11 cellular contexts compared by ENCODE assay signal in the genomic region with DNA sequence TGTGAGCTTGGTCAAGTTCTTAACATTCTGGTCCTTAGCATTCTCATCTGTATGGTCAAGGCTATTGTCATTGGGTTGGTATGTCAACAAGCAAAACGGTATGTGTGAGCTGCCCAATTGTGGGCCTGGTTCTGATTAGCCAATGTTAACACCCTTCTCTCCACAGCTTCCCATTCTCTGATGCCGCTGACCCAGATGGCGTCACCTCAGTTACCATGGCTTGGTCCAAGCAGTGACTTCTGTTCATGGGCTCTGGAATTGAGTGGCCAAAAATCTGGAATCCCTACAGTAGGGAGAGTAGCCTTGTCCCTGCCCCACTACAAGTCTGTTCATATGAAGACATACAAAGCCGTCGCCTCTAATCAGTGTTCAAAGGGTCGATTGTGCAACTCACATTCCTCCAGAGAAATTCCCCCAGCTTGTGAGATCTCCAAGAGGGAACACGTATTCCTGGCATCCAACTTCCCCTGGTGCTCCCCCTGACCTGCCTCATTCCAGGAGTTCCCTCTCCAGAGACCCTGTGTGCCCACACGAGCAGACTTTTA. TPM values are rescaled to one million over a fixed set of nuclear protein-coding genes. Genes with fewer than 3 reads are reported as not detected.
A peak's percentile ranks its signal among the peaks of the same experiment; 100 is the strongest.
DNase-seq lines count a peak whose midpoint lies in the region; TF ChIP-seq lines count a peak whose summit lies in the region.
"Had no signal": no experiment of that assay in that cellular context is flagged by ENCODE, and none has a peak within 500 bp of the region (broad histone marks: within the 10 kb centered on the region; RNA-seq: fewer than 3 reads in every experiment).

No MANE protein-coding gene starts in this region.

- 65% methylated on average over 7 of the region's 8 CpGs for WGBS in mesenchymal stem cell

- no peak overlapping the region for H3K14ac ChIP-seq in mesenchymal stem cell (ENCODE audit: low read length in 2 of 2)

- TF ChIP-seq CTCF in epithelial cell of esophagus (IDR thresholded peaks at IDR 0.05; ENCODE audit: insufficient read depth, low read depth, low read length, missing control alignments) (no peak), uterus (IDR thresholded peaks at IDR 0.05) (no peak)

- peaks cover 0 to 12% of the 10 kb centered on the region in 2 experiments for H3K27me3 ChIP-seq in mesenchymal stem cell (ENCODE audit: control insufficient read depth in 1 of 2, insufficient read depth in 1 of 2, low read length in 2 of 2)
- H3K27me3 ChIP-seq in uterus, result no peaks in the 10 kb centered on the region

- H2BK12ac ChIP-seq in mesenchymal stem cell (ENCODE audit: low read length in 2 of 2), result no peak overlapping the region

- TF ChIP-seq POLR2A in uterus (IDR thresholded peaks at IDR 0.05), result no peak

- DNase-seq in LHCN-M2 (ENCODE audit: low read depth), result peak; percentile 21
- DNase-seq in epithelial cell of esophagus (ENCODE audit: low read depth), result peak; percentile 77
- peak; percentile 77 for DNase-seq in mesenchymal stem cell
- peak; percentile 34 to 53 for DNase-seq in uterus
- no peak for DNase-seq in HT-29 (ENCODE audit: low spot score)
- DNase-seq in NCI-H524 (lab: John Stamatoyannopoulos, UW), result no peak
- no peak for DNase-seq in NCI-H1417 treated with DMSO at 0.1 percent for 48 hours (lab: John Stamatoyannopoulos, UW)
- DNase-seq: dermis blood vessel endothelial cell, DMS79, NCI-H345 had no signal

- H3K4ac ChIP-seq in mesenchymal stem cell (ENCODE audit: low read depth in 1 of 2, low read length in 2 of 2), result no peak overlapping the region

- H2BK15ac ChIP-seq in mesenchymal stem cell (ENCODE audit: low read depth, poor library complexity, severe bottlenecking), result no peak overlapping the region

- H2AK5ac ChIP-seq in mesenchymal stem cell (ENCODE audit: low read length, severe bottlenecking), result no peak overlapping the region

- H3K23ac ChIP-seq in mesenchymal stem cell (ENCODE audit: low read length in 2 of 2), result no peak overlapping the region

- H3K79me1 ChIP-seq in mesenchymal stem cell (replicated peaks; ENCODE audit: low read length, poor library complexity, severe bottlenecking), result no peaks in the 10 kb centered on the region

- no peak overlapping the region for H2BK120ac ChIP-seq in mesenchymal stem cell (ENCODE audit: low read depth, low read length)

- H3K4me1 ChIP-seq in mesenchymal stem cell (ENCODE audit: control insufficient read depth, insufficient read depth, low read depth, low read length), result peaks cover 6% of the 10 kb centered on the region
- H3K4me1 ChIP-seq in uterus, result no peaks in the 10 kb centered on the region

- peaks cover 12% of the 10 kb centered on the region for H3K9me3 ChIP-seq in mesenchymal stem cell (ENCODE audit: control insufficient read depth, low read length)
- no peaks in the 10 kb centered on the region for H3K9me3 ChIP-seq in uterus

- no peak overlapping the region for H2AFZ ChIP-seq in mesenchymal stem cell (ENCODE audit: low read depth, low read length)

- no peak overlapping the region for H3K4me2 ChIP-seq in mesenchymal stem cell (ENCODE audit: low read length, poor library complexity, severe bottlenecking)

- intact Hi-C loops in uterus (cut with DNase I; ENCODE audit: low total_unique reads), result no loop called here

- H3K4me3 ChIP-seq in epithelial cell of esophagus (ENCODE audit: low read length), result no peak overlapping the region
- H3K4me3 ChIP-seq in mesenchymal stem cell (ENCODE audit: insufficient read depth in 1 of 2, low read depth in 1 of 2, low read length in 2 of 2), result no peak overlapping the region
- no peak overlapping the region for H3K4me3 ChIP-seq in uterus

- H3K36me3 ChIP-seq in mesenchymal stem cell (ENCODE audit: control insufficient read depth in 1 of 2, insufficient read depth in 2 of 2, low read depth in 1 of 2, low read length in 2 of 2) (peaks cover 20 to 36% of the 10 kb centered on the region in 2 experiments), uterus (no peaks in the 10 kb centered on the region)

- H3K27ac ChIP-seq in mesenchymal stem cell (ENCODE audit: low read length, poor library complexity, severe bottlenecking) (no peak overlapping the region), uterus (peak overlapping the region; percentile 16 to 43)

- H3K18ac ChIP-seq in mesenchymal stem cell (ENCODE audit: low read depth in 1 of 2, low read length in 2 of 2), result no peak overlapping the region

- H4K8ac ChIP-seq in mesenchymal stem cell (ENCODE audit: low read length), result no peak overlapping the region

- H3K9ac ChIP-seq in mesenchymal stem cell (ENCODE audit: low read length), result no peak overlapping the region

- no peak overlapping the region for H4K91ac ChIP-seq in mesenchymal stem cell (ENCODE audit: low read length)

- no peak overlapping the region for H2BK5ac ChIP-seq in mesenchymal stem cell (ENCODE audit: low read depth, low read length, poor library complexity, severe bottlenecking)

RNA-seq across cellular contexts. Expression of gene TMEM98, which starts 15.8 kb away (rescaled TPM):
- total RNA-seq in LHCN-M2 (2014; rRNA removed), result 208 and 214 TPM in 2 replicates
- polyA plus RNA-seq in LHCN-M2 (2012), result 139 TPM
- 51.4 TPM for polyA plus RNA-seq in mesenchymal stem cell (2013, experiment 1 of 2)
- polyA plus RNA-seq in mesenchymal stem cell (2013, experiment 2 of 2), result 53.0 TPM
- 100 to 1,000 TPM in 2 of 4 donors, 10 to 100 TPM in 2; 87.8 to 176 (median 130) TPM for total RNA-seq in uterus
- 0.03 TPM in 1 of 2 replicates, not detected in the other for total RNA-seq in HT-29 (2014; rRNA removed; shearing (Covaris generic))

RNA-seq across cellular contexts. Expression of gene SPACA3, which starts 47.9 kb away (rescaled TPM):
- total RNA-seq in LHCN-M2 (2014; rRNA removed) (0.32 and 1.5 TPM in 2 replicates), uterus (not detected)
- 0.45 TPM for polyA plus RNA-seq in LHCN-M2 (2012)
- not detected for polyA plus RNA-seq in mesenchymal stem cell (2013, experiment 1 of 2)
- polyA plus RNA-seq in mesenchymal stem cell (2013, experiment 2 of 2), result not detected
- total RNA-seq in HT-29 (2014; rRNA removed; shearing (Covaris generic)), result not detected in 2 replicates
- total RNA-seq: dermis blood vessel endothelial cell, RPMI7951 had no signal

Comparison
In these comparisons a context has a peak if more than half of its experiments do, and no peak if none do; other contexts are left out.
1. DNase-seq: peak in LHCN-M2 (single experiment), epithelial cell of esophagus (single experiment), mesenchymal stem cell (single experiment) and uterus (2 of 2); none in HT-29 (single experiment), NCI-H524 (0 of 2) and NCI-H1417 treated with DMSO at 0.1 percent for 48 hours (single experiment).
2. RNA of gene TMEM98, which starts 15.8 kb away (total RNA-seq): 208 to 214 TPM in LHCN-M2 and 87.8 to 176 TPM in uterus; 0.03 TPM in HT-29; every median in the first group is over 10 times any median in the second.